8 cellular contexts compared by ENCODE assay signal in the genomic region with DNA sequence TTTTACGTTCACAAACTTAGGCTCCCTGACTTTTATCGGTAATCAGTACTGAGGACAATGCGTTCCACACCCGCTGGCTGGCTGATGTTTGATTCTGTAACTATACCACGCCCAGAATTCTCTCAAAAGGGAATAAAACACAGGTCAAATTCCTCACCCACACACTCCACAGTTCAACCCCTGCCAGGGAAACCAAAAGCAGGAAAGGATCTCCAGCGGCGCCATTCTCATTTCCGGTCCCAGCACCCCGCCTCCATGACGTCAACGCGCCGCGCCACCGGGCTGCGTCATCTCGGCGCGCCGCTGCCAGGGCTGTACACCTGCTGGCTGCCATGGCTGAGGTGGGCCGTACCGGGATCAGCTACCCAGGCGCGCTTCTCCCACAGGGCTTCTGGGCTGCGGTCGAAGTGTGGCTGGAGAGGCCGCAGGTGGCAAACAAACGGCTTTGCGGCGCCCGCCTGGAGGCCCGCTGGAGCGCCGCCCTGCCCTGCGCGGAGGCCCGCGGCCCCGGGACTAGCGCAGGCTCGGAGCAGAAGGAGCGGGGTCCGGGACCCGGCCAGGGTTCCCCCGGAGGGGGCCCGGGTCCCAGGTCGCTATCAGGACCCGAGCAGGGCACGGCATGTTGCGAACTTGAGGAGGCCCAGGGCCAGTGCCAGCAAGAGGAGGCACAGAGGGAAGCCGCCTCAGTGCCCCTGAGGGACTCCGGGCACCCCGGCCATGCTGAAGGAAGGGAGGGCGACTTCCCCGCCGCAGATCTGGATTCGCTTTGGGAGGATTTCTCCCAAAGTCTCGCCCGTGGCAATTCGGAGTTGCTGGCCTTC. TPM values are rescaled to one million over a fixed set of nuclear protein-coding genes. Genes with fewer than 3 reads are reported as not detected.
A peak's percentile ranks its signal among the peaks of the same experiment; 100 is the strongest.
DNase-seq lines count a peak whose midpoint lies in the region; ATAC-seq and TF ChIP-seq lines count a peak whose summit lies in the region.

A gene (minus strand): TSS at position 233 of the 821 bp plus-strand sequence. CDS start 24,202 bp downstream, outside the sequence.
A gene with protein sequence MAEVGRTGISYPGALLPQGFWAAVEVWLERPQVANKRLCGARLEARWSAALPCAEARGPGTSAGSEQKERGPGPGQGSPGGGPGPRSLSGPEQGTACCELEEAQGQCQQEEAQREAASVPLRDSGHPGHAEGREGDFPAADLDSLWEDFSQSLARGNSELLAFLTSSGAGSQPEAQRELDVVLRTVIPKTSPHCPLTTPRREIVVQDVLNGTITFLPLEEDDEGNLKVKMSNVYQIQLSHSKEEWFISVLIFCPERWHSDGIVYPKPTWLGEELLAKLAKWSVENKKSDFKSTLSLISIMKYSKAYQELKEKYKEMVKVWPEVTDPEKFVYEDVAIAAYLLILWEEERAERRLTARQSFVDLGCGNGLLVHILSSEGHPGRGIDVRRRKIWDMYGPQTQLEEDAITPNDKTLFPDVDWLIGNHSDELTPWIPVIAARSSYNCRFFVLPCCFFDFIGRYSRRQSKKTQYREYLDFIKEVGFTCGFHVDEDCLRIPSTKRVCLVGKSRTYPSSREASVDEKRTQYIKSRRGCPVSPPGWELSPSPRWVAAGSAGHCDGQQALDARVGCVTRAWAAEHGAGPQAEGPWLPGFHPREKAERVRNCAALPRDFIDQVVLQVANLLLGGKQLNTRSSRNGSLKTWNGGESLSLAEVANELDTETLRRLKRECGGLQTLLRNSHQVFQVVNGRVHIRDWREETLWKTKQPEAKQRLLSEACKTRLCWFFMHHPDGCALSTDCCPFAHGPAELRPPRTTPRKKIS (plus strand): TSS at position 287 of the 821 bp plus-strand sequence. CDS start 46 bp downstream, at position 333.

- H3K9me3 Mint-ChIP-seq in activated T-cell treated with anti-CD3 and anti-CD28 coated beads, Interleukin-2, amount 50 U/mL, for 24 hours, result no peaks in the 10 kb centered on the region

- intact Hi-C loops in PC-9 (cut with micrococcal nuclease; ENCODE audit: unreplicated experiment), result loop anchor here (2.0 kb wide), 1 partner anchor 18 kb away; no protein-coding TSS in a partner anchor

- DNase-seq in DMS153 treated with DMSO at 0.1 percent for 48 hours (lab: John Stamatoyannopoulos, UW; ENCODE audit: unreplicated experiment), result peak; percentile 12
- DNase-seq in PC-9, result peak; percentile 76 to 95
- peak; percentile 100 for DNase-seq in activated T-cell treated with anti-CD3 and anti-CD28 coated beads, Interleukin-2, amount 50 U/mL, for 24 hours
- peak; percentile 66 for DNase-seq in epithelial cell of proximal tubule (ENCODE audit: low read depth)
- peak; percentile 85 to 94 for DNase-seq in stimulated activated CD8-positive, alpha-beta memory T cell treated with anti-CD3 and anti-CD28 coated beads, Interleukin-4, amount 100 ng/mL, for 4 hours (ENCODE audit: low read depth in 2 of 2, low spot score in 1 of 2)

- peak within 1 kb of the TSS; percentile 95 for H3K4me3 Mint-ChIP-seq in activated T-cell treated with anti-CD3 and anti-CD28 coated beads, Interleukin-2, amount 50 U/mL, for 24 hours

- H3K36me3 Mint-ChIP-seq in activated T-cell treated with anti-CD3 and anti-CD28 coated beads, Interleukin-2, amount 50 U/mL, for 24 hours (ENCODE audit: low read depth), result peaks cover 62% of the 10 kb centered on the region

- H3K4me1 ChIP-seq in PC-9 (replicated peaks; ENCODE audit: insufficient read depth), result peaks cover 12% of the 10 kb centered on the region
- peaks cover 27 to 31% of the 10 kb centered on the region in 2 donors for H3K4me1 ChIP-seq in mucosa of rectum (ENCODE audit: control insufficient read depth in 2 of 2, insufficient read depth in 2 of 2, low read length in 2 of 2)

- H2AFZ ChIP-seq in PC-9, result peak within 1 kb of the TSS; percentile 91

- no peaks in the 10 kb centered on the region for H3K27me3 Mint-ChIP-seq in activated T-cell treated with anti-CD3 and anti-CD28 coated beads, Interleukin-2, amount 50 U/mL, for 24 hours

- H3K27ac ChIP-seq in PC-9 (peak within 1 kb of the TSS; percentile 93), mucosa of rectum (ENCODE audit: low read depth in 2 of 2, low read length in 2 of 2) (peak within 1 kb of the TSS; percentile 93 to 96)

- H3K4me3 ChIP-seq in PC-9, result peak within 1 kb of the TSS; percentile 82
- peak within 1 kb of the TSS; percentile 96 for H3K4me3 ChIP-seq in epithelial cell of proximal tubule (ENCODE audit: low read depth, low read length)
- peak within 1 kb of the TSS; percentile 88 to 90 for H3K4me3 ChIP-seq in mucosa of rectum (ENCODE audit: low read length in 2 of 2)

- H3K9ac ChIP-seq in mucosa of rectum (ENCODE audit: low read depth in 1 of 2, low read length in 2 of 2), result peak within 1 kb of the TSS; percentile 82 to 85

- no TSS peak for BruUV-seq in PC-9 (replicated peaks; lab: Mats Ljungman, UMichigan)

- peaks cover 55% of the 10 kb centered on the region for H3K79me2 ChIP-seq in PC-9 (ENCODE audit: low read depth)

- H3K4me1 Mint-ChIP-seq in activated T-cell treated with anti-CD3 and anti-CD28 coated beads, Interleukin-2, amount 50 U/mL, for 24 hours (ENCODE audit: low read depth), result peaks cover 80% of the 10 kb centered on the region

- TF ChIP-seq CTCF in PC-9 (conservative IDR thresholded peaks at IDR 0.05), result no peak
- no peak for TF ChIP-seq CTCF in epithelial cell of proximal tubule (conservative IDR thresholded peaks at IDR 0.05; ENCODE audit: low read depth, low read length)

- no peaks in the 10 kb centered on the region; the same call in 1 of the 2 replicates for H4K20me1 ChIP-seq in PC-9 (ENCODE audit: insufficient read depth)

- 0 out of 2 replicates have a peak, but pooled peaks cover 3% of the 10 kb centered on the region for H3K36me3 ChIP-seq in PC-9 (ENCODE audit: low read depth)
- no peaks in the 10 kb centered on the region for H3K36me3 ChIP-seq in mucosa of rectum (ENCODE audit: control insufficient read depth in 2 of 2, insufficient read depth in 2 of 2, low read length in 2 of 2)

- peak within 1 kb of the TSS; percentile 99 for H3K27ac Mint-ChIP-seq in activated T-cell treated with anti-CD3 and anti-CD28 coated beads, Interleukin-2, amount 50 U/mL, for 24 hours

- POLR2A ChIA-PET in PC-9 (lab: Charles Lee; ENCODE audit: unreplicated experiment), result no interaction called here

- peak; percentile 83 for ATAC-seq in GM21529 (IDR thresholded peaks at IDR 0.05; ENCODE audit: unreplicated experiment)

- H3K4me2 ChIP-seq in PC-9, result peak within 1 kb of the TSS; percentile 95

- CTCF ChIA-PET in PC-9 (lab: Charles Lee), result no interaction called here

- H3K9me3 ChIP-seq in PC-9 (ENCODE audit: insufficient read depth, low read depth) (no peaks in the 10 kb centered on the region), mucosa of rectum (ENCODE audit: control insufficient read depth in 2 of 2, low read length in 2 of 2) (no peaks in the 10 kb centered on the region)

- H3F3A ChIP-seq in PC-9 (ENCODE audit: insufficient read depth, low read depth), result peaks cover 10% of the 10 kb centered on the region

- TF ChIP-seq RAD21 in Ishikawa (IDR thresholded peaks at IDR 0.05; ENCODE audit: low read depth), result no peak

- 0 out of 2 replicates have a peak, but pooled peaks have one; percentile 20 for TF ChIP-seq EP300 in Ishikawa (IDR thresholded peaks at IDR 0.05; ENCODE audit: borderline replicate concordance)

- no peaks in the 10 kb centered on the region for H3K9me2 ChIP-seq in PC-9 (ENCODE audit: insufficient read depth)

- H3K27me3 ChIP-seq in PC-9 (ENCODE audit: insufficient read depth, low read depth) (no peaks in the 10 kb centered on the region), mucosa of rectum (ENCODE audit: control insufficient read depth in 2 of 2, insufficient read depth in 2 of 2, low read length in 2 of 2) (no peaks in the 10 kb centered on the region)

TF ChIP-seq in Ishikawa, 13 proteins besides CTCF, POLR2A, EP300 and RAD21:
- TF ChIP-seq EGR1 (IDR thresholded peaks at IDR 0.05) (peak; percentile 39; the same call in 1 of the 2 replicates), YY1 (IDR thresholded peaks at IDR 0.05; ENCODE audit: low read depth) (peak; percentile 93), TAF1 (IDR thresholded peaks at IDR 0.05; ENCODE audit: low read depth) (peak; percentile 86), TEAD4 (IDR thresholded peaks at IDR 0.05) (peak; percentile 18; the same call in 1 of the 2 replicates), TCF12 (IDR thresholded peaks at IDR 0.05; ENCODE audit: low read depth) (0 out of 2 replicates have a peak, but pooled peaks have one; percentile 60), NFIC (IDR thresholded peaks at IDR 0.05) (no peak), CREB1 (IDR thresholded peaks at IDR 0.05; ENCODE audit: low read depth) (peak; percentile 100), ZBTB7A (IDR thresholded peaks at IDR 0.05; ENCODE audit: low read depth) (no peak)
- TF ChIP-seq, protein P1, sequence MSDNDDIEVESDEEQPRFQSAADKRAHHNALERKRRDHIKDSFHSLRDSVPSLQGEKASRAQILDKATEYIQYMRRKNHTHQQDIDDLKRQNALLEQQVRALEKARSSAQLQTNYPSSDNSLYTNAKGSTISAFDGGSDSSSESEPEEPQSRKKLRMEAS (IDR thresholded peaks at IDR 0.05), result peak; percentile 82
- TF ChIP-seq, protein P2, sequence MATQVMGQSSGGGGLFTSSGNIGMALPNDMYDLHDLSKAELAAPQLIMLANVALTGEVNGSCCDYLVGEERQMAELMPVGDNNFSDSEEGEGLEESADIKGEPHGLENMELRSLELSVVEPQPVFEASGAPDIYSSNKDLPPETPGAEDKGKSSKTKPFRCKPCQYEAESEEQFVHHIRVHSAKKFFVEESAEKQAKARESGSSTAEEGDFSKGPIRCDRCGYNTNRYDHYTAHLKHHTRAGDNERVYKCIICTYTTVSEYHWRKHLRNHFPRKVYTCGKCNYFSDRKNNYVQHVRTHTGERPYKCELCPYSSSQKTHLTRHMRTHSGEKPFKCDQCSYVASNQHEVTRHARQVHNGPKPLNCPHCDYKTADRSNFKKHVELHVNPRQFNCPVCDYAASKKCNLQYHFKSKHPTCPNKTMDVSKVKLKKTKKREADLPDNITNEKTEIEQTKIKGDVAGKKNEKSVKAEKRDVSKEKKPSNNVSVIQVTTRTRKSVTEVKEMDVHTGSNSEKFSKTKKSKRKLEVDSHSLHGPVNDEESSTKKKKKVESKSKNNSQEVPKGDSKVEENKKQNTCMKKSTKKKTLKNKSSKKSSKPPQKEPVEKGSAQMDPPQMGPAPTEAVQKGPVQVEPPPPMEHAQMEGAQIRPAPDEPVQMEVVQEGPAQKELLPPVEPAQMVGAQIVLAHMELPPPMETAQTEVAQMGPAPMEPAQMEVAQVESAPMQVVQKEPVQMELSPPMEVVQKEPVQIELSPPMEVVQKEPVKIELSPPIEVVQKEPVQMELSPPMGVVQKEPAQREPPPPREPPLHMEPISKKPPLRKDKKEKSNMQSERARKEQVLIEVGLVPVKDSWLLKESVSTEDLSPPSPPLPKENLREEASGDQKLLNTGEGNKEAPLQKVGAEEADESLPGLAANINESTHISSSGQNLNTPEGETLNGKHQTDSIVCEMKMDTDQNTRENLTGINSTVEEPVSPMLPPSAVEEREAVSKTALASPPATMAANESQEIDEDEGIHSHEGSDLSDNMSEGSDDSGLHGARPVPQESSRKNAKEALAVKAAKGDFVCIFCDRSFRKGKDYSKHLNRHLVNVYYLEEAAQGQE (IDR thresholded peaks at IDR 0.05; ENCODE audit: low read depth), result no peak

RNA-seq across cellular contexts. Expression of the first gene that starts in this region (rescaled TPM):
- 21.0 and 26.1 TPM in 2 replicates for total RNA-seq in PC-9 (2021)
- 10.5 and 16.0 TPM in 2 replicates for total RNA-seq in epithelial cell of proximal tubule

RNA-seq across cellular contexts. Expression of the second gene that starts in this region (rescaled TPM):
- total RNA-seq in PC-9 (2021), result 17.4 and 17.9 TPM in 2 replicates
- 17.8 and 17.9 TPM in 2 replicates for total RNA-seq in epithelial cell of proximal tubule

Comparison
In these comparisons a context has a peak if more than half of its experiments do, and no peak if none do; other contexts are left out.
1. Peak in every context shown above with its lines: DNase-seq, ATAC-seq, H3K4me3 ChIP-seq and H3K27ac ChIP-seq.
2. DNase-seq: peak in every context shown above with its lines; median percentile 100 in activated T-cell treated with anti-CD3 and anti-CD28 coated beads, Interleukin-2, amount 50 U/mL, for 24 hours; 90 in stimulated activated CD8-positive, alpha-beta memory T cell treated with anti-CD3 and anti-CD28 coated beads, Interleukin-4, amount 100 ng/mL, for 4 hours; 86 in PC-9; 66 in epithelial cell of proximal tubule; 12 in DMS153 treated with DMSO at 0.1 percent for 48 hours.